1 cellular context compared by ENCODE assay signal in the genomic region with DNA sequence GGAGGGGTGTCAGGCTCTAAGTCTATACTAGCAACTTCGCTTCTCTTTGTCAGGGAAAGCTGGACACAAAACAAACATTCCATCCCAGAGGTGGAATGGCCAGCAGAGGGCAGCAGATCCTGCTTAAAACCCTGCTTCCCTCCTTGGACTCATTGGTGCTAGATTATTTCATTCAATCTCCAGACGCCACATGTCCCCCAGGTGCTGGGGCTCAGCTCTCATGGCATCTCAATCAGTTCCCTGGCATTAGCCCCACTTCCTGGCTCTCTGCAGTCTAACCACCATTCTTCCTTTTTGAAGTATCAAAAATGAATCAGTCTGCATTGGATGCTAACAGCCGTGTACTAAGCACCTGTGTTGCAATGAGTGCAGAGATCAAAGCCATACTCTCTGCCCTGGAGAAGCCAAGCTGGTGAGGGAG.
TF ChIP-seq lines count a peak whose summit lies in the region.

No MANE protein-coding gene starts in this region.

TF ChIP-seq in endothelial cell of umbilical vein, 7 proteins besides CTCF, POLR2A, EP300 and RAD21:
- no peak for TF ChIP-seq POLR2AphosphoS5 (IDR thresholded peaks at IDR 0.05; ENCODE audit: insufficient read depth, low read depth, low read length)
- no peak for TF ChIP-seq MYC (IDR thresholded peaks at IDR 0.05; ENCODE audit: low read depth, low read length)
- TF ChIP-seq FOS (IDR thresholded peaks at IDR 0.05; ENCODE audit: borderline replicate concordance, insufficient read depth, low read length): no peak
- no peak for TF ChIP-seq EZH2 (IDR thresholded peaks at IDR 0.05; ENCODE audit: borderline replicate concordance, low read depth, low read length, severe bottlenecking)
- no peak for TF ChIP-seq MAX (IDR thresholded peaks at IDR 0.05; ENCODE audit: insufficient read depth, insufficient read length)
- no peak for TF ChIP-seq GATA2 (IDR thresholded peaks at IDR 0.05; ENCODE audit: insufficient read depth, insufficient read length, low read depth, low read length)
- no peak for TF ChIP-seq JUN (IDR thresholded peaks at IDR 0.05; ENCODE audit: borderline replicate concordance, insufficient read depth, insufficient read length, low read depth)
